Comparison of ENCODE assay signal across 9 cellular contexts in genomic region chr5:72210913-72211670, GRCh38.
DNase-seq lines count a peak whose midpoint lies in the region; ATAC-seq and TF ChIP-seq lines count a peak whose summit lies in the region.
"Had no signal": no experiment of that assay in that cellular context is flagged by ENCODE, and none has a peak within 500 bp of the region (broad histone marks: within the 10 kb centered on the region; RNA-seq: fewer than 3 reads in every experiment).

No MANE protein-coding gene starts in this region.

- ATAC-seq in left lobe of liver, result peak; percentile 49

- no peak for TF ChIP-seq CTCF in tibial nerve (IDR thresholded peaks at IDR 0.05)

- TF ChIP-seq EP300 in tibial nerve (IDR thresholded peaks at IDR 0.05), result no peak

- DNase-seq in DMS53 (lab: John Stamatoyannopoulos, UW), result peak; percentile 26
- DNase-seq in DMS53 treated with DMSO at 0.1 percent for 48 hours (lab: John Stamatoyannopoulos, UW; ENCODE audit: unreplicated experiment), result no peak
- peak; percentile 39 for DNase-seq in cerebellum (ENCODE audit: low spot score)
- no peak for DNase-seq in left lobe of liver (ENCODE audit: low spot score)
- peak; percentile 47 to 48 for DNase-seq in tibial nerve (ENCODE audit: low spot score in 2 of 2)
- DNase-seq in DMS79 (lab: John Stamatoyannopoulos, UW), result no peak
- no peak for DNase-seq in effector CD4-positive, alpha-beta T cell
- no peak for DNase-seq in NCI-H2227 (lab: John Stamatoyannopoulos, UW; ENCODE audit: unreplicated experiment)

- H3K4me1 ChIP-seq in tibial nerve, result peaks cover 0 to 29% (median 3%) of the 10 kb centered on the region in 4 donors

- H3K4me3 ChIP-seq in tibial nerve, result no peak overlapping the region

- no peaks in the 10 kb centered on the region for H3K9me3 ChIP-seq in tibial nerve

- 36% methylated on average over 6 of the region's 6 CpGs for WGBS in tibial nerve, 2 donors

- H3K36me3 ChIP-seq in tibial nerve, result peaks cover 0 to 16% (median 0%) of the 10 kb centered on the region in 3 donors

- no peaks in the 10 kb centered on the region for H3K27me3 ChIP-seq in tibial nerve

- no peak for TF ChIP-seq POLR2A in tibial nerve (IDR thresholded peaks at IDR 0.05)

- H3K27ac ChIP-seq in tibial nerve, result peak overlapping the region in 3 of 4 donors; percentile 57 to 75 (median 65)
- H3K27ac ChIP-seq: 22Rv1 had no signal

Comparison
In these comparisons a context has a peak if more than half of its experiments do, and no peak if none do; other contexts are left out.
1. DNase-seq: peak in DMS53 (single experiment), cerebellum (single experiment) and tibial nerve (2 of 2); none in DMS53 treated with DMSO at 0.1 percent for 48 hours (single experiment), left lobe of liver (single experiment), DMS79 (single experiment), effector CD4-positive, alpha-beta T cell (single experiment) and NCI-H2227 (single experiment).